ENCODE assay signal across 10 cellular contexts in the genomic region with DNA sequence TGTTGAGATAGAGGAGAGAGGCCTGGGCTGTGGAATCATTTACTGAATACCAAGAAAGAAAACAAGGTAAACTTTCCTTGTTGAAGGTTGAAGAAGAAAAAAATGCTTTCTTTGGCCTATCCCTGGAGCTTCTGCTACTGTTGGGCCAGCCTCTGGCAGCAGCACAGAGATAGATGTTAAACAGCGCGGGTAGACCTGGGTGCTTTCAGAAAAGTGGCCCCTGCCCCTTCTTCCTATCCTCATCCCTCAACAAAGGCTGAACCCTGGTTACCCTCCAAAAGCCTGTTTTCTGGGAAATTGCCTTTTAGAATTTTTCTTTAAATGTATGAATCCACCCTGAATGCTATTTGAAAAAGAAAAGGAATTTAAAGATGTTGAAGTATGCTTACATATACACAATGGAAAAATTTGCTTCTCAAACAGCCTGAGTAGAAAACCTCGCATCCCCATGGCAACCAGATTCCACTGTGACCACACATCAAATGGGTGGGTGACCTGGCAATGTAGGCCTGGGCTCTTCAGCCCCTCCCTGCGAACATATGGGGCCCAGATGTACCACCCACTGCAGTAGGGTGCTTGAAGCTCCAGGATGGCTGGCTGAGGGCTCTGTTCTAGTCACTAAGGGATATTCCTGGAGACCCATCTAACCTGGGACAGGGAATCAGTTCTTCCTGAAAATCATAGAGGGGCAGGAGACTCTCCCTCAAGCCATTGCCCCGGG. TPM values are rescaled to one million over a fixed set of nuclear protein-coding genes. Genes with fewer than 3 reads are reported as not detected.
DNase-seq lines count a peak whose midpoint lies in the region; ATAC-seq and TF ChIP-seq lines count a peak whose summit lies in the region.
"Had no signal": no experiment of that assay in that cellular context is flagged by ENCODE, and none has a peak within 500 bp of the region (broad histone marks: within the 10 kb centered on the region; RNA-seq: fewer than 3 reads in every experiment).

No MANE protein-coding gene starts in this region.

- no peak for TF ChIP-seq POLR2A in body of pancreas (IDR thresholded peaks at IDR 0.05)

- H3K36me3 ChIP-seq in body of pancreas (replicated peaks in 1 of 2; ENCODE audit: insufficient read depth in 1 of 2, low read depth in 2 of 2), result no peaks in the 10 kb centered on the region
- H3K36me3 ChIP-seq: esophagus squamous epithelium had no signal

- peaks cover 4% of the 10 kb centered on the region for H3K9me3 Mint-ChIP-seq in neural crest cell

- no peaks in the 10 kb centered on the region for H3K36me3 Mint-ChIP-seq in neural crest cell (ENCODE audit: low read depth)

- peak overlapping the region; percentile 25 for H3K27ac Mint-ChIP-seq in neural crest cell (ENCODE audit: unreplicated experiment)
- H3K27ac Mint-ChIP-seq: IgD-negative memory B cell had no signal

- peaks cover 25% of the 10 kb centered on the region for H3K4me1 Mint-ChIP-seq in neural crest cell

- no peaks in the 10 kb centered on the region for H3K9me3 ChIP-seq in body of pancreas
- H3K9me3 ChIP-seq: esophagus squamous epithelium had no signal

- H3K27me3 ChIP-seq in dorsolateral prefrontal cortex (no peaks in the 10 kb centered on the region), body of pancreas (no peaks in the 10 kb centered on the region)
- H3K27me3 ChIP-seq: esophagus squamous epithelium had no signal

- intact Hi-C loops in dorsolateral prefrontal cortex (cut with DNase I), result no loop called here
- intact Hi-C loops in body of pancreas (cut with DNase I), result no loop called here

- no peak for ATAC-seq in HG03139 (IDR thresholded peaks at IDR 0.05; ENCODE audit: unreplicated experiment)
- ATAC-seq in body of pancreas, result no peak
- no peak for ATAC-seq in HG03039 (IDR thresholded peaks at IDR 0.05; ENCODE audit: unreplicated experiment)

- DNase-seq in EH (ENCODE audit: low read depth) (peak; percentile 100), NCI-H1694 treated with DMSO at 0.1 percent for 48 hours (lab: John Stamatoyannopoulos, UW) (peak; percentile 46), dorsolateral prefrontal cortex (peak in 9 of 10 donors; percentile 9 to 82 (median 74)), neural crest cell (ENCODE audit: low read depth, low spot score) (no peak), NOMO-1 (lab: John Stamatoyannopoulos, UW; ENCODE audit: unreplicated experiment in 2 of 2) (no peak), body of pancreas (no peak)
- DNase-seq: esophagus squamous epithelium had no signal

- WGBS in body of pancreas, 2 donors, result 76 to 79% methylated on average over 5 of the region's 5 CpGs

- peak overlapping the region; percentile 21 for H3K4me3 Mint-ChIP-seq in neural crest cell

- TF ChIP-seq CTCF in dorsolateral prefrontal cortex (IDR thresholded peaks at IDR 0.05 in 54 of 56, conservative IDR thresholded peaks at IDR 0.05 in 2 of 56; ENCODE audit: low read depth in 1 of 56, partially characterized antibody in 56 of 56) (no peak), neural crest cell (conservative IDR thresholded peaks at IDR 0.05) (no peak), body of pancreas (IDR thresholded peaks at IDR 0.05) (no peak)

- H3K4me3 ChIP-seq in dorsolateral prefrontal cortex (no peak overlapping the region), body of pancreas (no peak overlapping the region)
- H3K4me3 ChIP-seq: esophagus squamous epithelium had no signal

- H3K4me1 ChIP-seq in body of pancreas, result peaks cover 3% of the 10 kb centered on the region

- H3K27ac ChIP-seq in dorsolateral prefrontal cortex (peak overlapping the region in 55 of 59 donors; percentile 9 to 90 (median 73)), body of pancreas (no peak overlapping the region)
- H3K27ac ChIP-seq: esophagus squamous epithelium had no signal

- H3K27me3 Mint-ChIP-seq in neural crest cell (ENCODE audit: low read depth), result no peaks in the 10 kb centered on the region

RNA-seq across cellular contexts. Expression of a gene that starts 23.4 kb away (rescaled TPM):
- total RNA-seq in dorsolateral prefrontal cortex (1 to 10 TPM in 46 of 120 experiments, under 1 TPM in 70, not detected in 4; 0.28 to 2.6 (median 0.94) TPM), neural crest cell (0.14 TPM in 1 of 2 replicates, not detected in the other), body of pancreas (not detected)
- total RNA-seq: esophagus squamous epithelium had no signal

Comparison
In these comparisons a context has a peak if more than half of its experiments do, and no peak if none do; other contexts are left out.
1. DNase-seq: peak in EH (single experiment), NCI-H1694 treated with DMSO at 0.1 percent for 48 hours (single experiment) and dorsolateral prefrontal cortex (9 of 10); none in neural crest cell (single experiment), NOMO-1 (0 of 2) and body of pancreas (0 of 4).
2. H3K27ac ChIP-seq: peak in dorsolateral prefrontal cortex (55 of 59); none in body of pancreas (0 of 4).